Comparison of ENCODE assay signal across 1 cellular context in the genomic region with DNA sequence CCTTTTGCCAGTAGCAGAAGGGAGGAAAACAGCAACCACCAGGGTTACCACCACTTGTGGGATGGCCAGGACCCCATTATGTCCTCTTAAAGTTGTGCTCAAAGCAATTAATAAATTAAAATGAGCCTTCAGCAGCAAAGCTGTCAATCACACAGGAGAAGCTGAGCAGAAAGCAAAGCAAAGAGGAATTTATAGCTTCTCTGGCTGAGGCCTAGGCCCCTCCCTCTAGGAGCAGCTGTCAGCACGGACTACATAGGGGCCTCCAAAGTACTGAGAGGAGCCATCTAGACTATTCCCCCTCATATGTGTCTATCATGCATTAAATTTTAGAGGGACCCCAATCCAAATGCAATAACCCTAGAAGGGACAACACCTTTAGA.
TF ChIP-seq lines count a peak whose summit lies in the region.

No MANE protein-coding gene starts in this region.

TF ChIP-seq in endothelial cell of umbilical vein, 7 proteins besides CTCF, POLR2A, EP300 and RAD21:
- TF ChIP-seq JUN (IDR thresholded peaks at IDR 0.05; ENCODE audit: borderline replicate concordance, insufficient read depth, insufficient read length, low read depth), result no peak
- TF ChIP-seq POLR2AphosphoS5 (IDR thresholded peaks at IDR 0.05; ENCODE audit: insufficient read depth, low read depth, low read length), result no peak
- no peak for TF ChIP-seq FOS (IDR thresholded peaks at IDR 0.05; ENCODE audit: borderline replicate concordance, insufficient read depth, low read length)
- TF ChIP-seq GATA2 (IDR thresholded peaks at IDR 0.05; ENCODE audit: insufficient read depth, insufficient read length, low read depth, low read length), result no peak
- no peak for TF ChIP-seq EZH2 (IDR thresholded peaks at IDR 0.05; ENCODE audit: borderline replicate concordance, low read depth, low read length, severe bottlenecking)
- TF ChIP-seq MYC (IDR thresholded peaks at IDR 0.05; ENCODE audit: low read depth, low read length), result no peak
- TF ChIP-seq, protein P1, sequence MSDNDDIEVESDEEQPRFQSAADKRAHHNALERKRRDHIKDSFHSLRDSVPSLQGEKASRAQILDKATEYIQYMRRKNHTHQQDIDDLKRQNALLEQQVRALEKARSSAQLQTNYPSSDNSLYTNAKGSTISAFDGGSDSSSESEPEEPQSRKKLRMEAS (IDR thresholded peaks at IDR 0.05; ENCODE audit: insufficient read depth, insufficient read length), result no peak
